In genomic region chr11:46309669-46310288, GRCh38 we compare ENCODE assay signal across 11 cellular contexts. TPM values are rescaled to one million over a fixed set of nuclear protein-coding genes. Genes with fewer than 3 reads are reported as not detected.
DNase-seq lines count a peak whose midpoint lies in the region; ATAC-seq, FAIRE-seq and TF ChIP-seq lines count a peak whose summit lies in the region.
"Had no signal": no experiment of that assay in that cellular context is flagged by ENCODE, and none has a peak within 500 bp of the region (broad histone marks: within the 10 kb centered on the region; RNA-seq: fewer than 3 reads in every experiment).

No MANE protein-coding gene starts in this region.

- H2AFZ ChIP-seq in OCI-LY7 (ENCODE audit: low read length) (no peak overlapping the region), mesenchymal stem cell (ENCODE audit: low read depth, low read length) (no peak overlapping the region)

- DNase-seq in OCI-LY7 (ENCODE audit: low spot score) (peak; percentile 40), mesenchymal stem cell (no peak), anterior cingulate cortex (lab: John Stamatoyannopoulos, UW) (no peak), sciatic nerve (ENCODE audit: low spot score) (no peak), kidney (no peak)
- DNase-seq: endodermal cell, NCI-H1092 treated with DMSO at 0.1 percent for 48 hours had no signal

- H2BK15ac ChIP-seq in mesenchymal stem cell (ENCODE audit: low read depth, poor library complexity, severe bottlenecking): no peak overlapping the region

- H3K27ac ChIP-seq in OCI-LY7 (ENCODE audit: low read depth, low read length, poor library complexity, severe bottlenecking) (no peak overlapping the region), mesenchymal stem cell (ENCODE audit: low read length, poor library complexity, severe bottlenecking) (no peak overlapping the region), kidney (ENCODE audit: low read depth in 2 of 2, low read length in 2 of 2) (no peak overlapping the region)
- H3K27ac ChIP-seq: SK-N-MC had no signal

- POLR2A ChIA-PET in OCI-LY7 (lab: Charles Lee): interaction anchor here (0.6 to 2.4 kb wide), 5 partner anchors 8 to 584 kb away, joined by 3 to 13 read pairs (median 9); no protein-coding TSS in a partner anchor

- intact Hi-C loops in OCI-LY7 (cut with micrococcal nuclease; ENCODE audit: unreplicated experiment): no loop called here
- intact Hi-C loops in sciatic nerve (cut with DNase I): no loop called here
- intact Hi-C loops in kidney (cut with DNase I): loop anchor here (5.0 kb wide), 1 partner anchor 67 kb away; no protein-coding TSS in a partner anchor

- peak; percentile 49 for ATAC-seq in GM18499 (IDR thresholded peaks at IDR 0.05; ENCODE audit: insufficient read depth, unreplicated experiment)
- peak; percentile 87 for ATAC-seq in HG02610 (IDR thresholded peaks at IDR 0.05; ENCODE audit: unreplicated experiment)
- ATAC-seq in sciatic nerve: no peak

- H2BK5ac ChIP-seq in mesenchymal stem cell (ENCODE audit: low read depth, low read length, poor library complexity, severe bottlenecking): no peak overlapping the region

- TF ChIP-seq CTCF in OCI-LY7 (conservative IDR thresholded peaks at IDR 0.05; ENCODE audit: low read length) (no peak), kidney (IDR thresholded peaks at IDR 0.05; ENCODE audit: borderline replicate concordance, extremely low read depth, insufficient read depth) (no peak)

- H4K8ac ChIP-seq in mesenchymal stem cell (ENCODE audit: low read length): no peak overlapping the region

- peaks cover 36% of the 10 kb centered on the region for H3K79me1 ChIP-seq in mesenchymal stem cell (replicated peaks; ENCODE audit: low read length, poor library complexity, severe bottlenecking)

- no peaks in the 10 kb centered on the region for H4K20me1 ChIP-seq in OCI-LY7 (ENCODE audit: insufficient read depth, low read length)

- H3K9ac ChIP-seq in mesenchymal stem cell (ENCODE audit: low read length) (peak overlapping the region; percentile 2), kidney (ENCODE audit: low read length in 2 of 2) (no peak overlapping the region)

- H3K4me2 ChIP-seq in OCI-LY7 (ENCODE audit: low read length) (no peak overlapping the region), mesenchymal stem cell (ENCODE audit: low read length, poor library complexity, severe bottlenecking) (no peak overlapping the region)

- no peaks in the 10 kb centered on the region for H3K9me3 ChIP-seq in OCI-LY7 (ENCODE audit: low read length)
- no peaks in the 10 kb centered on the region for H3K9me3 ChIP-seq in mesenchymal stem cell (ENCODE audit: control insufficient read depth, low read length)
- H3K9me3 ChIP-seq in kidney (ENCODE audit: control insufficient read depth in 1 of 2, low read length in 2 of 2): no peaks in the 10 kb centered on the region

- no peaks in the 10 kb centered on the region for H3K79me2 ChIP-seq in OCI-LY7 (ENCODE audit: insufficient read depth, low read depth, low read length)

- H2BK12ac ChIP-seq in mesenchymal stem cell (ENCODE audit: low read length in 2 of 2): no peak overlapping the region

- no peaks in the 10 kb centered on the region for H3K36me3 ChIP-seq in OCI-LY7 (ENCODE audit: insufficient read depth, low read length)
- peaks cover 57 to 77% of the 10 kb centered on the region in 2 experiments for H3K36me3 ChIP-seq in mesenchymal stem cell (ENCODE audit: control insufficient read depth in 1 of 2, insufficient read depth in 2 of 2, low read depth in 1 of 2, low read length in 2 of 2)
- no peaks in the 10 kb centered on the region for H3K36me3 ChIP-seq in kidney (ENCODE audit: control insufficient read depth in 1 of 2, insufficient read depth in 2 of 2, low read length in 2 of 2)

- H3K4me3 ChIP-seq in OCI-LY7 (ENCODE audit: low read depth, low read length, poor library complexity, severe bottlenecking): no peak overlapping the region
- H3K4me3 ChIP-seq in mesenchymal stem cell (ENCODE audit: insufficient read depth in 1 of 2, low read depth in 1 of 2, low read length in 2 of 2): no peak overlapping the region
- H3K4me3 ChIP-seq in kidney (ENCODE audit: low read length in 2 of 2): no peak overlapping the region
- H3K4me3 ChIP-seq: SK-N-MC had no signal

- FAIRE-seq in kidney (lab: Jason Lieb, UNC): no peak

- no peak overlapping the region for H2BK120ac ChIP-seq in mesenchymal stem cell (ENCODE audit: low read depth, low read length)

- H3K18ac ChIP-seq in mesenchymal stem cell (ENCODE audit: low read depth in 1 of 2, low read length in 2 of 2): no peak overlapping the region

- no peak overlapping the region for H3K14ac ChIP-seq in mesenchymal stem cell (ENCODE audit: low read length in 2 of 2)

- H3K4ac ChIP-seq in mesenchymal stem cell (ENCODE audit: low read depth in 1 of 2, low read length in 2 of 2): no peak overlapping the region

- CTCF ChIA-PET in OCI-LY7 (lab: Charles Lee; ENCODE audit: unreplicated experiment): interaction anchor here (0.7 to 4.5 kb wide), 5 partner anchors 9 to 71 kb away, joined by 3 to 22 read pairs (median 6); no protein-coding TSS in a partner anchor

- H2AK5ac ChIP-seq in mesenchymal stem cell (ENCODE audit: low read length, severe bottlenecking): no peak overlapping the region

- H3K4me1 ChIP-seq in OCI-LY7 (ENCODE audit: insufficient read depth, low read length, poor library complexity, severe bottlenecking) (peaks cover 6% of the 10 kb centered on the region), mesenchymal stem cell (ENCODE audit: control insufficient read depth, insufficient read depth, low read depth, low read length) (peaks cover 8% of the 10 kb centered on the region), kidney (ENCODE audit: control insufficient read depth in 1 of 2, insufficient read depth in 1 of 2, low read depth in 1 of 2, low read length in 2 of 2) (peaks cover 0 to 3% of the 10 kb centered on the region in 2 donors)

- H4K91ac ChIP-seq in mesenchymal stem cell (ENCODE audit: low read length): no peak overlapping the region

- whole genome bisulfite sequencing in mesenchymal stem cell: 53% methylated on average over 2 of the region's 4 CpGs

- H3K9me2 ChIP-seq in OCI-LY7 (ENCODE audit: insufficient read depth, low read length): no peaks in the 10 kb centered on the region

- BruUV-seq in OCI-LY7 (replicated peaks; lab: Mats Ljungman, UMichigan): no TSS peak

- no peaks in the 10 kb centered on the region for H3K27me3 ChIP-seq in mesenchymal stem cell (ENCODE audit: control insufficient read depth in 1 of 2, insufficient read depth in 1 of 2, low read length in 2 of 2)

- H3K23ac ChIP-seq in mesenchymal stem cell (ENCODE audit: low read length in 2 of 2): no peak overlapping the region

RNA-seq across cellular contexts. Expression of gene CREB3L1, which starts 32.3 kb away (rescaled TPM):
- not detected in 2 replicates for total RNA-seq in OCI-LY7 (2014; rRNA removed; shearing (Covaris generic))
- total RNA-seq in OCI-LY7 (2022): 0.15 and 0.17 TPM in 2 replicates
- 223 TPM for polyA plus RNA-seq in mesenchymal stem cell (2013, experiment 1 of 2)
- 217 TPM for polyA plus RNA-seq in mesenchymal stem cell (2013, experiment 2 of 2)
- 20.8 TPM for total RNA-seq in sciatic nerve
- 7.3 TPM for total RNA-seq in kidney
- 2.5 TPM for polyA plus RNA-seq in kidney (ENCODE audit: insufficient read depth, low read depth, low replicate concordance)
- total RNA-seq: activated T-helper 2 cell treated with anti-CD3 and anti-CD28 coated beads, Interferon-gamma antibody, Interleukin-2, Interleukin-4, amounts not matched to agents 10 μg/mL and 5 μg/mL and 100 μg/mL, durations not matched to agents 14 hours and 24 hours and 36 hours had no signal

RNA-seq across cellular contexts. Expression of gene DGKZ, which starts 37.5 kb away (rescaled TPM):
- 110 and 134 TPM in 2 replicates for total RNA-seq in OCI-LY7 (2014; rRNA removed; shearing (Covaris generic))
- total RNA-seq in OCI-LY7 (2022): 141 and 163 TPM in 2 replicates
- polyA plus RNA-seq in mesenchymal stem cell (2013, experiment 1 of 2): 40.1 TPM
- polyA plus RNA-seq in mesenchymal stem cell (2013, experiment 2 of 2): 38.8 TPM
- total RNA-seq in sciatic nerve: 45.5 TPM
- total RNA-seq in kidney: 50.6 TPM
- polyA plus RNA-seq in kidney (ENCODE audit: insufficient read depth, low read depth, low replicate concordance): 48.5 TPM
